ENCODE assay signal across 9 cellular contexts in genomic region chr1:207050428-207050767, GRCh38. TPM values are rescaled to one million over a fixed set of nuclear protein-coding genes. Genes with fewer than 3 reads are reported as not detected.
A peak's percentile ranks its signal among the peaks of the same experiment; 100 is the strongest.
DNase-seq lines count a peak whose midpoint lies in the region; ATAC-seq and TF ChIP-seq lines count a peak whose summit lies in the region.
"Had no signal": no experiment of that assay in that cellular context is flagged by ENCODE, and none has a peak within 500 bp of the region (broad histone marks: within the 10 kb centered on the region; RNA-seq: fewer than 3 reads in every experiment).

No MANE protein-coding gene starts in this region.

- peaks cover 49% of the 10 kb centered on the region for H3K79me2 ChIP-seq in DOHH2 (ENCODE audit: control insufficient read depth, low read length)

- H3K4me2 ChIP-seq in DOHH2 (ENCODE audit: low read length): peak overlapping the region; percentile 79

- H3K4me1 ChIP-seq in DOHH2 (ENCODE audit: control insufficient read depth, low read length) (peaks cover 18% of the 10 kb centered on the region), mucosa of descending colon (ENCODE audit: low read depth) (peaks cover 39% of the 10 kb centered on the region)

- H3K27me3 ChIP-seq in DOHH2 (ENCODE audit: control insufficient read depth, low read length): peaks cover 36% of the 10 kb centered on the region

- intact Hi-C loops in mucosa of descending colon (cut with DNase I, micrococcal nuclease): no loop called here

- H3K4me3 ChIP-seq in DOHH2 (ENCODE audit: low read length): peak overlapping the region; percentile 88
- peak overlapping the region; percentile 92 for H3K4me3 ChIP-seq in mucosa of descending colon

- peaks cover 4% of the 10 kb centered on the region; the same call in 1 of the 2 replicates for H3F3A ChIP-seq in DOHH2 (ENCODE audit: control insufficient read depth, insufficient read depth)

- H3K9me2 ChIP-seq in DOHH2 (replicated peaks; ENCODE audit: control insufficient read depth, low read length): no peaks in the 10 kb centered on the region

- DNase-seq in NCI-H69 (lab: John Stamatoyannopoulos, UW): peak; percentile 76
- DNase-seq in cerebellar cortex (ENCODE audit: low spot score): peak; percentile 32
- DNase-seq in mucosa of descending colon: peak in 1 of 3 donors; percentile 50
- no peak for DNase-seq in activated CD4-positive, CD25-positive, alpha-beta regulatory T cell treated with anti-CD3 and anti-CD28 coated beads, Interleukin-2, amount 50 U/mL, for 72 hours

- no peak for TF ChIP-seq CTCF in DOHH2 (IDR thresholded peaks at IDR 0.05; ENCODE audit: low read depth, low read length, poor library complexity, severe bottlenecking)
- no peak for TF ChIP-seq CTCF in mucosa of descending colon (IDR thresholded peaks at IDR 0.05)

- H3K9me3 ChIP-seq in DOHH2 (ENCODE audit: control insufficient read depth, insufficient read depth, low read length) (peaks cover 4% of the 10 kb centered on the region; the same call in 1 of the 2 replicates), mucosa of descending colon (no peaks in the 10 kb centered on the region)

- no peak for ATAC-seq in mucosa of descending colon
- ATAC-seq in HG02571 (IDR thresholded peaks at IDR 0.05; ENCODE audit: unreplicated experiment): no peak
- ATAC-seq in HG02938 (IDR thresholded peaks at IDR 0.05; ENCODE audit: unreplicated experiment): no peak
- ATAC-seq in HG03342 (IDR thresholded peaks at IDR 0.05; ENCODE audit: unreplicated experiment): no peak

- H3K36me3 ChIP-seq in DOHH2 (ENCODE audit: control insufficient read depth, low read length) (peaks cover 30% of the 10 kb centered on the region), mucosa of descending colon (ENCODE audit: low read depth) (no peaks in the 10 kb centered on the region)

- H4K20me1 ChIP-seq in DOHH2 (ENCODE audit: control insufficient read depth, insufficient read depth, low read depth, low read length): peaks cover 3% of the 10 kb centered on the region; the same call in 1 of the 2 replicates

- H3K27ac ChIP-seq in DOHH2 (ENCODE audit: low read depth, low read length): peak overlapping the region; percentile 18; the same call in 1 of the 2 replicates

RNA-seq across cellular contexts. Expression of gene YOD1, which starts 0.6 kb away (rescaled TPM):
- total RNA-seq in mucosa of descending colon: 1 to 10 TPM; 5.8 to 7.8 (median 7.8) TPM

RNA-seq across cellular contexts. Expression of gene PFKFB2, which starts 2.7 kb away (rescaled TPM):
- total RNA-seq in mucosa of descending colon: 100 to 1,000 TPM in 1 of 3 donors, 10 to 100 TPM in 2; 45.1 to 118 (median 90.2) TPM

RNA-seq across cellular contexts. Expression of gene C1orf116, which starts 17.8 kb away (rescaled TPM):
- total RNA-seq in mucosa of descending colon: 10 to 100 TPM in 2 of 3 donors, 1 to 10 TPM in 1; 8.7 to 31.0 (median 25.4) TPM

RNA-seq across cellular contexts. Expression of gene C4BPB, which starts 38.3 kb away (rescaled TPM):
- total RNA-seq in mucosa of descending colon: 10 to 100 TPM in 1 of 3 donors, 1 to 10 TPM in 2; 4.4 to 20.0 (median 7.2) TPM
- total RNA-seq: pulmonary artery endothelial cell had no signal

RNA-seq across cellular contexts. Expression of gene C4BPA, which starts 53.6 kb away (rescaled TPM):
- total RNA-seq in mucosa of descending colon: 1 to 10 TPM; 1.5 to 5.9 (median 1.9) TPM
- total RNA-seq: pulmonary artery endothelial cell had no signal
